ENCODE assay signal across 28 cellular contexts in genomic region chr16:72569677-72570076, GRCh38.
"Had no signal": no experiment of that assay in that cellular context is flagged by ENCODE, and none has a peak within 500 bp of the region (broad histone marks: within the 10 kb centered on the region; RNA-seq: fewer than 3 reads in every experiment).

No MANE protein-coding gene starts in this region.

- H3K36me3 ChIP-seq: esophagus squamous epithelium, neural progenitor cell, right atrium auricular region, sigmoid colon, stomach, thyroid gland, vagina had no signal

- H3K27ac Mint-ChIP-seq: memory B cell; mesothelial cell of epicardium; naive B cell; natural killer cell treated with Interleukin-12 subunit alpha and Interleukin-12 subunit beta and Interleukin-15 and Interleukin-18, amount 100 ng/mL, for 72 hours; neural progenitor cell; progenitor cell of endocrine pancreas; stimulated activated effector memory CD8-positive, alpha-beta T cell treated with anti-CD3 and anti-CD28 coated beads, Interleukin-12 subunit alpha, Interleukin-12 subunit beta, amount 100 ng/mL, for 72 hours had no signal

- H3K4me1 Mint-ChIP-seq: mesothelial cell of epicardium; neural progenitor cell; stimulated activated effector memory CD8-positive, alpha-beta T cell treated with anti-CD3 and anti-CD28 coated beads, Interleukin-12 subunit alpha, Interleukin-12 subunit beta, amount 100 ng/mL, for 72 hours had no signal

- H3K9me3 ChIP-seq: esophagus squamous epithelium, mucosa of descending colon, right atrium auricular region, sigmoid colon, stomach, thyroid gland, vagina had no signal

- DNase-seq: dermis blood vessel endothelial cell; effector memory CD4-positive, alpha-beta T cell; erythroblast; esophagus squamous epithelium; foreskin melanocyte; kidney; mucosa of descending colon; naive B cell; sigmoid colon; stimulated activated CD4-positive, alpha-beta T cell treated with anti-CD3 and anti-CD28 coated beads, Interleukin-2, amount 100 ng/mL, for 24 hours; stimulated activated CD4-positive, alpha-beta T cell treated with anti-CD3 and anti-CD28 coated beads, Interleukin-4, amount 100 ng/mL, for 24 hours; stimulated activated naive CD4-positive, alpha-beta T cell treated with Interleukin-2 at 50 U/mL for 16 hours; stomach; thyroid gland; trophoblast cell had no signal

- H3K36me3 Mint-ChIP-seq: memory B cell; naive B cell; natural killer cell treated with Interleukin-12 subunit alpha and Interleukin-12 subunit beta and Interleukin-15 and Interleukin-18, amount 100 ng/mL, for 72 hours; neural progenitor cell; stimulated activated effector memory CD8-positive, alpha-beta T cell treated with anti-CD3 and anti-CD28 coated beads, Interleukin-12 subunit alpha, Interleukin-12 subunit beta, amount 100 ng/mL, for 72 hours had no signal

- H3K27me3 Mint-ChIP-seq: memory B cell; naive B cell; natural killer cell treated with Interleukin-12 subunit alpha and Interleukin-12 subunit beta and Interleukin-15 and Interleukin-18, amount 100 ng/mL, for 72 hours had no signal

- H3K27me3 ChIP-seq: esophagus squamous epithelium, neural progenitor cell, right atrium auricular region, sigmoid colon, stomach, thyroid gland, vagina had no signal

- H3K9me3 Mint-ChIP-seq: memory B cell; naive B cell; natural killer cell treated with Interleukin-12 subunit alpha and Interleukin-12 subunit beta and Interleukin-15 and Interleukin-18, amount 100 ng/mL, for 72 hours; stimulated activated effector memory CD8-positive, alpha-beta T cell treated with anti-CD3 and anti-CD28 coated beads, Interleukin-12 subunit alpha, Interleukin-12 subunit beta, amount 100 ng/mL, for 72 hours had no signal

- H3K4me1 ChIP-seq: esophagus squamous epithelium, parathyroid adenoma, right atrium auricular region, sigmoid colon, stomach, thyroid gland, vagina had no signal

- FAIRE-seq: endothelial cell of umbilical vein had no signal

- ATAC-seq: left lobe of liver; mucosa of descending colon; stimulated activated effector memory CD8-positive, alpha-beta T cell treated with anti-CD3 and anti-CD28 coated beads, Interleukin-12 subunit alpha, Interleukin-12 subunit beta, amount 100 ng/mL, for 72 hours had no signal

- H3K27ac ChIP-seq: coronary artery, esophagus squamous epithelium, neural progenitor cell, parathyroid adenoma, right atrium auricular region, sigmoid colon, stomach, thyroid gland, vagina had no signal

- H3K4me3 ChIP-seq: coronary artery, esophagus squamous epithelium, lung, mucosa of descending colon, neural progenitor cell, right atrium auricular region, sigmoid colon, stomach, thyroid gland, vagina had no signal

- H3K4me3 Mint-ChIP-seq: memory B cell; mesothelial cell of epicardium; naive B cell; natural killer cell treated with Interleukin-12 subunit alpha and Interleukin-12 subunit beta and Interleukin-15 and Interleukin-18, amount 100 ng/mL, for 72 hours; neural progenitor cell; stimulated activated effector memory CD8-positive, alpha-beta T cell treated with anti-CD3 and anti-CD28 coated beads, Interleukin-12 subunit alpha, Interleukin-12 subunit beta, amount 100 ng/mL, for 72 hours had no signal
